Comparison of ENCODE assay signal across 8 cellular contexts in genomic region chr17:76252040-76252954, GRCh38. TPM values are rescaled to one million over a fixed set of nuclear protein-coding genes. Genes with fewer than 3 reads are reported as not detected.
DNase-seq lines count a peak whose midpoint lies in the region; ATAC-seq and TF ChIP-seq lines count a peak whose summit lies in the region.

No MANE protein-coding gene starts in this region.

- H3K4me1 ChIP-seq in SK-N-SH (ENCODE audit: control insufficient read depth in 1 of 2, insufficient read depth in 2 of 2, low read depth in 1 of 2, low read length in 1 of 2) (no peaks in the 10 kb centered on the region; a peak in 1 of 4 replicates), muscle layer of duodenum (ENCODE audit: control insufficient read depth in 1 of 2, insufficient read depth in 2 of 2, low read length in 2 of 2) (peaks cover 5 to 7% of the 10 kb centered on the region in 2 donors)
- peaks cover 37% of the 10 kb centered on the region for H3K4me1 ChIP-seq in effector memory CD4-positive, alpha-beta T cell (ENCODE audit: control insufficient read depth, insufficient read depth, low read length, poor library complexity, severe bottlenecking)

- peak; percentile 66 for ATAC-seq in GM21825 (IDR thresholded peaks at IDR 0.05; ENCODE audit: unreplicated experiment)

- no peak overlapping the region for H3K9ac ChIP-seq in SK-N-SH

- H3K4me3 ChIP-seq in SK-N-SH (ENCODE audit: low read depth in 2 of 2, low read length in 1 of 2) (no peak overlapping the region), muscle layer of duodenum (ENCODE audit: low read depth in 1 of 2, low read length in 2 of 2) (no peak overlapping the region)
- peak overlapping the region; percentile 9 for H3K4me3 ChIP-seq in effector memory CD4-positive, alpha-beta T cell (ENCODE audit: insufficient read depth, low read depth, low read length, poor library complexity, severe bottlenecking)

- TF ChIP-seq EP300 in SK-N-SH (IDR thresholded peaks at IDR 0.05; ENCODE audit: borderline replicate concordance in 1 of 2, low read depth in 1 of 2, low read length in 1 of 2), result no peak

- no peaks in the 10 kb centered on the region for H3K27me3 ChIP-seq in SK-N-SH (ENCODE audit: insufficient read depth)
- H3K27me3 ChIP-seq in effector memory CD4-positive, alpha-beta T cell (replicated peaks; ENCODE audit: control insufficient read depth, insufficient read depth, low read length, poor library complexity, severe bottlenecking), result no peaks in the 10 kb centered on the region
- H3K27me3 ChIP-seq in muscle layer of duodenum (ENCODE audit: low read depth, low read length), result no peaks in the 10 kb centered on the region

- H3K27ac ChIP-seq in SK-N-SH (ENCODE audit: low read depth in 2 of 2, low read length in 1 of 2) (peak overlapping the region in 1 of 2 experiments; percentile 14; a peak in 1 of 4 replicates), muscle layer of duodenum (ENCODE audit: low read length) (peak overlapping the region; percentile 64)
- peak overlapping the region; percentile 69 for H3K27ac ChIP-seq in effector memory CD4-positive, alpha-beta T cell (ENCODE audit: insufficient read depth, low read length, poor library complexity, severe bottlenecking)

- no peaks in the 10 kb centered on the region for H3K9me2 ChIP-seq in SK-N-SH

- CTCF ChIA-PET in SK-N-SH (lab: Yijun Ruan, JAX), result interaction anchor here (1.0 to 8.4 kb wide), 3 partner anchors 27 to 146 kb away, joined by 3 to 55 read pairs (median 3); no protein-coding TSS in a partner anchor

- H2AFZ ChIP-seq in SK-N-SH (ENCODE audit: low read depth), result peak overlapping the region; percentile 2; the same call in 1 of the 2 replicates

- no peaks in the 10 kb centered on the region for H3F3A ChIP-seq in SK-N-SH (replicated peaks; ENCODE audit: insufficient read depth)

- no peak for TF ChIP-seq RAD21 in SK-N-SH (IDR thresholded peaks at IDR 0.05; ENCODE audit: low read length)

- H3K36me3 ChIP-seq in SK-N-SH (replicated peaks in 1 of 2; ENCODE audit: control insufficient read depth in 1 of 2, insufficient read depth in 2 of 2, low read length in 1 of 2) (no peaks in the 10 kb centered on the region), muscle layer of duodenum (ENCODE audit: control insufficient read depth in 1 of 2, insufficient read depth in 2 of 2, low read length in 2 of 2) (no peaks in the 10 kb centered on the region)
- no peaks in the 10 kb centered on the region for H3K36me3 ChIP-seq in effector memory CD4-positive, alpha-beta T cell (ENCODE audit: control insufficient read depth, insufficient read depth, low read length)

- WGBS in SK-N-SH (ENCODE audit: low lambda C conversion rate), result 79% methylated on average over 11 of the region's 11 CpGs

- POLR2A ChIA-PET in SK-N-SH (lab: Yijun Ruan, JAX), result no interaction called here

- H3K9me3 ChIP-seq in SK-N-SH (no peaks in the 10 kb centered on the region), muscle layer of duodenum (ENCODE audit: control insufficient read depth in 1 of 2, low read length in 2 of 2) (no peaks in the 10 kb centered on the region)
- H3K9me3 ChIP-seq in effector memory CD4-positive, alpha-beta T cell (ENCODE audit: control insufficient read depth, low read length), result no peaks in the 10 kb centered on the region

- H3K79me2 ChIP-seq in SK-N-SH (ENCODE audit: insufficient read depth), result no peaks in the 10 kb centered on the region

- H4K20me1 ChIP-seq in SK-N-SH (ENCODE audit: insufficient read depth), result no peaks in the 10 kb centered on the region

- DNase-seq in AML-193 (lab: John Stamatoyannopoulos, UW) (peak; percentile 96), SK-N-SH (no peak), DMS79 (lab: John Stamatoyannopoulos, UW) (no peak), DMS 273 treated with DMSO at 0.1 percent for 48 hours (lab: John Stamatoyannopoulos, UW) (no peak), occipital lobe (lab: John Stamatoyannopoulos, UW) (no peak)
- DNase-seq in effector memory CD4-positive, alpha-beta T cell, result no peak

- no peak overlapping the region for H3K4me2 ChIP-seq in SK-N-SH

- TF ChIP-seq CTCF in SK-N-SH (IDR thresholded peaks at IDR 0.05), result no peak

TF ChIP-seq in SK-N-SH, 30 proteins besides CTCF, POLR2A, EP300 and RAD21:
- TF ChIP-seq NFIC (IDR thresholded peaks at IDR 0.05; ENCODE audit: borderline replicate concordance) (no peak), TAF1 (IDR thresholded peaks at IDR 0.05; ENCODE audit: borderline replicate concordance, low read depth, low read length) (no peak)
TF ChIP-seq in SK-N-SH: peak in this region for 0.

RNA-seq across cellular contexts. Expression of gene RNF157, which starts 12.0 kb away (rescaled TPM):
- 5.2 TPM in 2 replicates for polyA plus RNA-seq in SK-N-SH (2012; rRNA removed)
- 4.1 and 6.3 TPM in 2 replicates for polyA plus RNA-seq in SK-N-SH (2012; cell fraction: cytosol; rRNA removed)
- 5.5 and 8.1 TPM in 2 replicates for polyA plus RNA-seq in SK-N-SH (2012; cell fraction: nucleus; rRNA removed)
- total RNA-seq in occipital lobe, result 17.5 TPM

RNA-seq across cellular contexts. Expression of gene UBALD2, which starts 12.9 kb away (rescaled TPM):
- 16.7 and 27.0 TPM in 2 replicates for polyA plus RNA-seq in SK-N-SH (2012; rRNA removed)
- polyA plus RNA-seq in SK-N-SH (2012; cell fraction: cytosol; rRNA removed), result 10.3 and 14.0 TPM in 2 replicates
- 14.0 and 19.5 TPM in 2 replicates for polyA plus RNA-seq in SK-N-SH (2012; cell fraction: nucleus; rRNA removed)
- total RNA-seq in occipital lobe, result 2.8 TPM

RNA-seq across cellular contexts. Expression of gene QRICH2, which starts 55.8 kb away (rescaled TPM):
- 6.2 and 7.6 TPM in 2 replicates for polyA plus RNA-seq in SK-N-SH (2012; rRNA removed)
- polyA plus RNA-seq in SK-N-SH (2012; cell fraction: cytosol; rRNA removed), result 1.8 and 3.0 TPM in 2 replicates
- 32.3 and 33.8 TPM in 2 replicates for polyA plus RNA-seq in SK-N-SH (2012; cell fraction: nucleus; rRNA removed)
- 6.1 TPM for total RNA-seq in occipital lobe

Comparison
In these comparisons a context has a peak if more than half of its experiments do, and no peak if none do; other contexts are left out.
1. DNase-seq: peak in AML-193 (2 of 2); none in SK-N-SH (single experiment), effector memory CD4-positive, alpha-beta T cell (0 of 3), DMS79 (single experiment), DMS 273 treated with DMSO at 0.1 percent for 48 hours (single experiment) and occipital lobe (single experiment).